ENCODE assay signal across 1 cellular context in genomic region chr1:151799179-151800022, GRCh38.
TF ChIP-seq lines count a peak whose summit lies in the region.

No MANE protein-coding gene starts in this region.

TF ChIP-seq in GM12878, 131 proteins besides CTCF, POLR2A, EP300 and RAD21:
- TF ChIP-seq E2F4 (IDR thresholded peaks at IDR 0.05; ENCODE audit: low read depth, low read length) (no peak), EGR1 (IDR thresholded peaks at IDR 0.05; ENCODE audit: borderline replicate concordance in 1 of 2, low read depth in 2 of 2, low read length in 2 of 2) (no peak), BHLHE40 (IDR thresholded peaks at IDR 0.05; ENCODE audit: borderline replicate concordance in 1 of 2, low read depth in 2 of 2, low read length in 1 of 2) (no peak), CHD1 (IDR thresholded peaks at IDR 0.05; ENCODE audit: low read depth, low read length) (no peak), ATF2 (IDR thresholded peaks at IDR 0.05; ENCODE audit: low read length) (no peak), SREBF2 (IDR thresholded peaks at IDR 0.05; ENCODE audit: low read length) (no peak), NFYA (IDR thresholded peaks at IDR 0.05; ENCODE audit: borderline replicate concordance, low read depth, low read length) (no peak), SMC3 (IDR thresholded peaks at IDR 0.05; ENCODE audit: borderline replicate concordance, low read length) (no peak), DPF2 (IDR thresholded peaks at IDR 0.05) (no peak), HDAC2 (IDR thresholded peaks at IDR 0.05) (no peak), ZSCAN29 (IDR thresholded peaks at IDR 0.05) (no peak)
- TF ChIP-seq, protein P1, sequence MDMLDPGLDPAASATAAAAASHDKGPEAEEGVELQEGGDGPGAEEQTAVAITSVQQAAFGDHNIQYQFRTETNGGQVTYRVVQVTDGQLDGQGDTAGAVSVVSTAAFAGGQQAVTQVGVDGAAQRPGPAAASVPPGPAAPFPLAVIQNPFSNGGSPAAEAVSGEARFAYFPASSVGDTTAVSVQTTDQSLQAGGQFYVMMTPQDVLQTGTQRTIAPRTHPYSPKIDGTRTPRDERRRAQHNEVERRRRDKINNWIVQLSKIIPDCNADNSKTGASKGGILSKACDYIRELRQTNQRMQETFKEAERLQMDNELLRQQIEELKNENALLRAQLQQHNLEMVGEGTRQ (IDR thresholded peaks at IDR 0.05; ENCODE audit: borderline replicate concordance, low read depth, low read length): no peak
- TF ChIP-seq, protein P2, sequence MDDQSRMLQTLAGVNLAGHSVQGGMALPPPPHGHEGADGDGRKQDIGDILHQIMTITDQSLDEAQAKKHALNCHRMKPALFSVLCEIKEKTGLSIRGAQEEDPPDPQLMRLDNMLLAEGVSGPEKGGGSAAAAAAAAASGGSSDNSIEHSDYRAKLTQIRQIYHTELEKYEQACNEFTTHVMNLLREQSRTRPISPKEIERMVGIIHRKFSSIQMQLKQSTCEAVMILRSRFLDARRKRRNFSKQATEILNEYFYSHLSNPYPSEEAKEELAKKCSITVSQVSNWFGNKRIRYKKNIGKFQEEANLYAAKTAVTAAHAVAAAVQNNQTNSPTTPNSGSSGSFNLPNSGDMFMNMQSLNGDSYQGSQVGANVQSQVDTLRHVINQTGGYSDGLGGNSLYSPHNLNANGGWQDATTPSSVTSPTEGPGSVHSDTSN (IDR thresholded peaks at IDR 0.05; ENCODE audit: insufficient replicate concordance, low read depth, low read length): no peak
